In the genomic region with DNA sequence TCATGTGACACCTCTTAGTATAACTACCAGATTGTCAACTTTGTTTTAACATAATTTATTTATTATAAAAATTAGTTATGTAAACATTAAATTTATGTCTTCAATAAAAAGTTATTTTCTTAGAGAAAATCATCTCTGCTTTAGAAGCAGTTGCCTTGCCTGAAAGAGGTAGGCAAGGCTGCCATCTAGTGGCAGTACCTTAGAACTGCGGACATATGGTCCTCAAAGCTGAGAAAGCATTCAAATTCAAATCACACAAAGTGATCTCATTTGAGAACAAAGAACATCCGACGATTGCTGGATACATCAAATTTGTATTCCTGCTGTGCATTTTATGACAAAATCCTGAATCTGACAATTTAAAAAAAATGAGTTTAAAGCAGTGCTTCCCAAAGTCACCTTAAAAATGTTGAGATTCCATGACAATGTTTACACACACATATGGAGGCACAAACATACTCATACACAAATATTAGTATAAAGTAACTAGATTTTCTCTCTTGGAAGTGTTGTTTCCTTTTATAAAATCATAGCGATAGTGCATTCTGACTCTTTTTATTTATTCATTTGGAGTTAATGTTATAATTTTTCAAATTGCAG, we compare ENCODE assay signal across 8 cellular contexts.
DNase-seq lines count a peak whose midpoint lies in the region; ATAC-seq, FAIRE-seq and TF ChIP-seq lines count a peak whose summit lies in the region.

No MANE protein-coding gene starts in this region.

- DNase-seq in GM04504 (ENCODE audit: low read depth) (peak; percentile 11), HTR-8/SVneo (ENCODE audit: insufficient read length, low spot score) (peak; percentile 40), SJCRH30 (peak; percentile 39 to 76), GM12878 (ENCODE audit: low read depth, low spot score) (no peak), iPS-NIHi7 (ENCODE audit: extremely low spot score) (peak; percentile 45)
- peak; percentile 16 to 40 for DNase-seq in stimulated activated CD4-positive, alpha-beta T cell treated with anti-CD3 and anti-CD28 coated beads, Interleukin-12 subunit alpha, Interleukin-12 subunit beta, amount 100 ng/mL, for 24 hours (ENCODE audit: low read depth in 2 of 2)

- peak; percentile 86 for TF ChIP-seq RAD21 in GM12878 (IDR thresholded peaks at IDR 0.05; ENCODE audit: insufficient read depth, low read depth, low read length)

- H3K79me2 ChIP-seq in GM12878 (ENCODE audit: control insufficient read depth, insufficient read depth, low read length) = no peaks in the 10 kb centered on the region

- no peaks in the 10 kb centered on the region for H3K9me3 ChIP-seq in SJCRH30 (replicated peaks)
- no peaks in the 10 kb centered on the region for H3K9me3 ChIP-seq in GM12878 (replicated peaks; ENCODE audit: control insufficient read depth, insufficient read depth, low read length)

- no peak overlapping the region for H3K4me2 ChIP-seq in GM12878 (ENCODE audit: control insufficient read depth, insufficient read depth)

- no peaks in the 10 kb centered on the region for H4K20me1 ChIP-seq in GM12878 (ENCODE audit: control insufficient read depth, insufficient read depth)

- H3K36me3 ChIP-seq in SJCRH30 (no peaks in the 10 kb centered on the region), GM12878 (ENCODE audit: control insufficient read depth in 2 of 2, insufficient read depth in 2 of 2, low read length in 1 of 2) (no peaks in the 10 kb centered on the region)

- in situ Hi-C loops in GM12878 (cut with MboI) = no loop called here

- SMC1A ChIA-PET in GM12878 (lab: Charles Lee; ENCODE audit: uncharacterized antibody, unreplicated experiment) = interaction anchor here (1.0 to 1.9 kb wide), 3 partner anchors 9 to 1028 kb away, joined by 3 to 7 read pairs (median 3); no protein-coding TSS in a partner anchor

- no peak for FAIRE-seq in HTR-8/SVneo (lab: Jason Lieb, UNC)
- peak; percentile 41 for FAIRE-seq in GM12878 (lab: Jason Lieb, UNC)

- intact Hi-C loops in GM12878 (cut with micrococcal nuclease; ENCODE audit: unreplicated experiment) = loop anchor here (1.0 kb wide), 1 partner anchor 1028 kb away; no protein-coding TSS in a partner anchor

- no peak overlapping the region for H3K27ac ChIP-seq in SJCRH30
- H3K27ac ChIP-seq in GM12878 (ENCODE audit: control insufficient read depth, insufficient read depth) = no peak overlapping the region

- TF ChIP-seq CTCF in GM12878 (IDR thresholded peaks at IDR 0.05 in 2 of 3, conservative IDR thresholded peaks at IDR 0.05 in 1 of 3; ENCODE audit: control insufficient read depth in 2 of 3, extremely low read depth in 1 of 3, insufficient read depth in 1 of 3, low read depth in 3 of 3, low read length in 3 of 3) = peak; percentile 82 to 88 (median 84)

- H3K4me1 ChIP-seq in SJCRH30 (no peaks in the 10 kb centered on the region), GM12878 (ENCODE audit: control insufficient read depth, insufficient read depth, low read length) (no peaks in the 10 kb centered on the region)

- no peak overlapping the region for H3K4me3 ChIP-seq in SJCRH30
- H3K4me3 ChIP-seq in GM12878 = no peak overlapping the region

- CTCF ChIA-PET in GM12878 (lab: Yijun Ruan, JAX) = interaction anchor here (0.6 to 4.4 kb wide), 8 partner anchors 9 to 1029 kb away, joined by 3 to 30 read pairs (median 4); no protein-coding TSS in a partner anchor

- ATAC-seq in GM21526 (IDR thresholded peaks at IDR 0.05; ENCODE audit: low FRiP score, unreplicated experiment) (peak; percentile 85), GM12878 (peak; percentile 79), GM21515 (IDR thresholded peaks at IDR 0.05; ENCODE audit: unreplicated experiment) (no peak)

- H3K9ac ChIP-seq in GM12878 (ENCODE audit: control insufficient read depth, insufficient read depth, low read length) = no peak overlapping the region

- no peaks in the 10 kb centered on the region for H3K27me3 ChIP-seq in SJCRH30
- no peaks in the 10 kb centered on the region for H3K27me3 ChIP-seq in GM12878 (replicated peaks in 1 of 2; ENCODE audit: control insufficient read depth in 2 of 2, insufficient read depth in 2 of 2, low read length in 1 of 2)

- H2AFZ ChIP-seq in GM12878 (ENCODE audit: control insufficient read depth, low read depth, low read length) = no peak overlapping the region

- TF ChIP-seq POLR2A in GM12878 (IDR thresholded peaks at IDR 0.05; ENCODE audit: low read depth, low read length) = no peak

- BruUV-seq in GM12878 (replicated peaks; lab: Mats Ljungman, UMichigan) = no TSS peak

- no peak for TF ChIP-seq EP300 in GM12878 (IDR thresholded peaks at IDR 0.05; ENCODE audit: borderline replicate concordance in 1 of 2, control insufficient read depth in 1 of 2, low read depth in 2 of 2, low read length in 2 of 2)

- 9% methylated on average over 4 of the region's 4 CpGs for WGBS in GM12878 (ENCODE audit: insufficient coverage, insufficient replicate concordance, low lambda C conversion rate, missing lambda C conversion rate)

- POLR2A ChIA-PET in GM12878 (lab: Charles Lee) = no interaction called here

- RAD21 ChIA-PET in GM12878 (lab: Charles Lee; ENCODE audit: unreplicated experiment) = interaction anchor here (1.0 kb wide), 1 partner anchor 1029 kb away, joined by 3 read pairs; no protein-coding TSS in a partner anchor

TF ChIP-seq in GM12878, 131 proteins besides CTCF, POLR2A, EP300 and RAD21:
- TF ChIP-seq, protein P1, sequence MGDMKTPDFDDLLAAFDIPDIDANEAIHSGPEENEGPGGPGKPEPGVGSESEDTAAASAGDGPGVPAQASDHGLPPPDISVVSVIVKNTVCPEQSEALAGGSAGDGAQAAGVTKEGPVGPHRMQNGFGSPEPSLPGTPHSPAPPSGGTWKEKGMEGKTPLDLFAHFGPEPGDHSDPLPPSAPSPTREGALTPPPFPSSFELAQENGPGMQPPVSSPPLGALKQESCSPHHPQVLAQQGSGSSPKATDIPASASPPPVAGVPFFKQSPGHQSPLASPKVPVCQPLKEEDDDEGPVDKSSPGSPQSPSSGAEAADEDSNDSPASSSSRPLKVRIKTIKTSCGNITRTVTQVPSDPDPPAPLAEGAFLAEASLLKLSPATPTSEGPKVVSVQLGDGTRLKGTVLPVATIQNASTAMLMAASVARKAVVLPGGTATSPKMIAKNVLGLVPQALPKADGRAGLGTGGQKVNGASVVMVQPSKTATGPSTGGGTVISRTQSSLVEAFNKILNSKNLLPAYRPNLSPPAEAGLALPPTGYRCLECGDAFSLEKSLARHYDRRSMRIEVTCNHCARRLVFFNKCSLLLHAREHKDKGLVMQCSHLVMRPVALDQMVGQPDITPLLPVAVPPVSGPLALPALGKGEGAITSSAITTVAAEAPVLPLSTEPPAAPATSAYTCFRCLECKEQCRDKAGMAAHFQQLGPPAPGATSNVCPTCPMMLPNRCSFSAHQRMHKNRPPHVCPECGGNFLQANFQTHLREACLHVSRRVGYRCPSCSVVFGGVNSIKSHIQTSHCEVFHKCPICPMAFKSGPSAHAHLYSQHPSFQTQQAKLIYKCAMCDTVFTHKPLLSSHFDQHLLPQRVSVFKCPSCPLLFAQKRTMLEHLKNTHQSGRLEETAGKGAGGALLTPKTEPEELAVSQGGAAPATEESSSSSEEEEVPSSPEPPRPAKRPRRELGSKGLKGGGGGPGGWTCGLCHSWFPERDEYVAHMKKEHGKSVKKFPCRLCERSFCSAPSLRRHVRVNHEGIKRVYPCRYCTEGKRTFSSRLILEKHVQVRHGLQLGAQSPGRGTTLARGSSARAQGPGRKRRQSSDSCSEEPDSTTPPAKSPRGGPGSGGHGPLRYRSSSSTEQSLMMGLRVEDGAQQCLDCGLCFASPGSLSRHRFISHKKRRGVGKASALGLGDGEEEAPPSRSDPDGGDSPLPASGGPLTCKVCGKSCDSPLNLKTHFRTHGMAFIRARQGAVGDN (IDR thresholded peaks at IDR 0.05) = no peak
- TF ChIP-seq SMC3 (IDR thresholded peaks at IDR 0.05; ENCODE audit: borderline replicate concordance, low read length) = peak; percentile 53; the same call in 1 of the 2 replicates
